Comparison of ENCODE assay signal across 9 cellular contexts in the genomic region with DNA sequence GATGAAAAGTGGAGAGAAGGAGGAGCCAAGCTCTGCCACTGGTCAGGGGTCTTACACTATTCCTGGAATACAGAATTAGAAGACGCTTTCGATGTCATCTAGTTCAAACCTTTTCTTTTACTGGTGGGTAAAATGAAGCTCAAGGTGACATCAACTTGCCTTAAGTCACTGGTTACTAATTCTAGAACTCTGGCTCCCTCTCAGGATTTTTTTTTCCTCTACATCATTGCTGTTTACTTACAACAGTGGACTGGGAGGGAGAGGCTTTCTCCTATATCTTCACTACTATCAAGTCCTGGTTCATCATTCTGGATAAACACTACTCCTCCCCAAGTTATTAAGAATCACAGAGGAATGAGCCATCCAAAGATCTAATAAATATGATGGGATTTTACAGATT.
DNase-seq lines count a peak whose midpoint lies in the region; ATAC-seq and TF ChIP-seq lines count a peak whose summit lies in the region.
"Had no signal": no experiment of that assay in that cellular context is flagged by ENCODE, and none has a peak within 500 bp of the region (broad histone marks: within the 10 kb centered on the region; RNA-seq: fewer than 3 reads in every experiment).

No MANE protein-coding gene starts in this region.

- H3K9me3 Mint-ChIP-seq in activated naive CD8-positive, alpha-beta T cell treated with anti-CD3 and anti-CD28 coated beads for 36 hours: no peaks in the 10 kb centered on the region
- H3K9me3 Mint-ChIP-seq: neural progenitor cell had no signal

- ATAC-seq in heart right ventricle (no peak), Right ventricle myocardium inferior (no peak), left lung (no peak)

- H3K4me1 Mint-ChIP-seq in activated naive CD8-positive, alpha-beta T cell treated with anti-CD3 and anti-CD28 coated beads for 36 hours: peaks cover 91% of the 10 kb centered on the region

- H3K36me3 ChIP-seq in heart right ventricle (peaks cover 0 to 17% (median 0%) of the 10 kb centered on the region in 9 donors), left lung (no peaks in the 10 kb centered on the region), transverse colon (no peaks in the 10 kb centered on the region)
- H3K36me3 ChIP-seq: neural progenitor cell had no signal

- no peaks in the 10 kb centered on the region for H3K9me3 ChIP-seq in heart right ventricle
- H3K9me3 ChIP-seq in left lung: no peaks in the 10 kb centered on the region
- no peaks in the 10 kb centered on the region for H3K9me3 ChIP-seq in transverse colon

- in situ Hi-C loops in transverse colon (cut with MboI; ENCODE audit: low pct_ligation_motif_present in 1 of 4, low pct_unique_long_range_greater_than_20kb in 1 of 4, low sequenced_read_pairs in 3 of 4): loop anchor here in 1 of 4 donors (25.0 kb wide), 1 partner anchor 217 kb away; no protein-coding TSS in a partner anchor

- TF ChIP-seq EP300 in transverse colon (IDR thresholded peaks at IDR 0.05; ENCODE audit: low read depth): no peak

- no peak overlapping the region for H3K4me3 ChIP-seq in heart right ventricle
- H3K4me3 ChIP-seq in left lung: no peak overlapping the region
- H3K4me3 ChIP-seq in transverse colon: no peak overlapping the region
- H3K4me3 ChIP-seq: neural progenitor cell had no signal

- peak overlapping the region; percentile 80 for H3K4me3 Mint-ChIP-seq in activated naive CD8-positive, alpha-beta T cell treated with anti-CD3 and anti-CD28 coated beads for 36 hours
- H3K4me3 Mint-ChIP-seq: neural progenitor cell had no signal

- H3K27me3 ChIP-seq in heart right ventricle: no peaks in the 10 kb centered on the region
- no peaks in the 10 kb centered on the region for H3K27me3 ChIP-seq in left lung
- H3K27me3 ChIP-seq in transverse colon: no peaks in the 10 kb centered on the region
- H3K27me3 ChIP-seq: neural progenitor cell had no signal

- intact Hi-C loops in heart right ventricle (cut with DNase I): loop anchor here in 2 of 10 donors (10.0 kb wide), 1 partner anchor 210 kb away; no protein-coding TSS in a partner anchor
- intact Hi-C loops in Right ventricle myocardium inferior (cut with DNase I): no loop called here
- intact Hi-C loops in left lung (cut with DNase I): no loop called here
- intact Hi-C loops in transverse colon (cut with DNase I; ENCODE audit: low total_unique reads): no loop called here

- WGBS in heart right ventricle, 2 donors: 71 to 73% methylated on average over 2 of the region's 2 CpGs
- WGBS in transverse colon (ENCODE audit: low coverage in 1 of 2), 2 donors: 79 to 95% methylated on average over 2 of the region's 2 CpGs

- DNase-seq in heart right ventricle (no peak), Right ventricle myocardium inferior (ENCODE audit: missing footprints) (no peak), left lung (no peak), transverse colon (no peak), DMS 273 (lab: John Stamatoyannopoulos, UW; ENCODE audit: unreplicated experiment) (no peak), caudate nucleus (lab: John Stamatoyannopoulos, UW) (no peak), pons (ENCODE audit: low spot score) (no peak)
- DNase-seq in activated naive CD8-positive, alpha-beta T cell treated with anti-CD3 and anti-CD28 coated beads for 36 hours: no peak

- no peaks in the 10 kb centered on the region for H3K27me3 Mint-ChIP-seq in activated naive CD8-positive, alpha-beta T cell treated with anti-CD3 and anti-CD28 coated beads for 36 hours

- TF ChIP-seq POLR2A in transverse colon (IDR thresholded peaks at IDR 0.05): no peak

- peaks cover 87% of the 10 kb centered on the region for H3K36me3 Mint-ChIP-seq in activated naive CD8-positive, alpha-beta T cell treated with anti-CD3 and anti-CD28 coated beads for 36 hours

- peak overlapping the region; percentile 99 for H3K27ac Mint-ChIP-seq in activated naive CD8-positive, alpha-beta T cell treated with anti-CD3 and anti-CD28 coated beads for 36 hours
- H3K27ac Mint-ChIP-seq: neural progenitor cell had no signal

- H3K27ac ChIP-seq in heart right ventricle (peak overlapping the region in 9 of 10 donors; percentile 41 to 97 (median 88)), left lung (peak overlapping the region; percentile 41 to 83), transverse colon (peak overlapping the region; percentile 91 to 94 (median 92)), caudate nucleus (ENCODE audit: low read depth, low read length) (no peak overlapping the region)
- H3K27ac ChIP-seq: neural progenitor cell had no signal

- peaks cover 34 to 100% (median 100%) of the 10 kb centered on the region in 9 donors for H3K4me1 ChIP-seq in heart right ventricle
- H3K4me1 ChIP-seq in left lung: peaks cover 66 to 100% of the 10 kb centered on the region in 2 donors
- H3K4me1 ChIP-seq in transverse colon: peaks cover 46 to 98% (median 84%) of the 10 kb centered on the region in 4 donors
- H3K4me1 ChIP-seq: neural progenitor cell had no signal

- TF ChIP-seq CTCF in heart right ventricle (IDR thresholded peaks at IDR 0.05) (peak in 1 of 9 donors; percentile 23), left lung (IDR thresholded peaks at IDR 0.05) (no peak), transverse colon (IDR thresholded peaks at IDR 0.05) (no peak)
